ENCODE assay signal across 12 cellular contexts in genomic region chr19:51448011-51448744, GRCh38.
DNase-seq lines count a peak whose midpoint lies in the region; ATAC-seq lines count a peak whose summit lies in the region.
"Had no signal": no experiment of that assay in that cellular context is flagged by ENCODE, and none has a peak within 500 bp of the region (broad histone marks: within the 10 kb centered on the region; RNA-seq: fewer than 3 reads in every experiment).

No MANE protein-coding gene starts in this region.

- DNase-seq in OCI-M1 (lab: John Stamatoyannopoulos, UW) = peak; percentile 92
- peak; percentile 79 for DNase-seq in activated CD8-positive, alpha-beta memory T cell treated with anti-CD3 and anti-CD28 coated beads for 24 hours
- DNase-seq in stimulated activated CD8-positive, alpha-beta memory T cell treated with anti-CD3 and anti-CD28 coated beads, Interleukin-2, amount 100 ng/mL, for 48 hours (ENCODE audit: low read depth in 2 of 2) = peak; percentile 45 to 60
- no peak for DNase-seq in NCI-H345 treated with DMSO at 0.1 percent for 48 hours (lab: John Stamatoyannopoulos, UW; ENCODE audit: unreplicated experiment)
- no peak for DNase-seq in NCI-H82 (lab: John Stamatoyannopoulos, UW)
- DNase-seq in HuH-7 (ENCODE audit: low spot score) = no peak
- DNase-seq: head of caudate nucleus, NCI-H1694 treated with DMSO at 0.1 percent for 48 hours had no signal

- peak overlapping the region; percentile 20 for H3K27ac Mint-ChIP-seq in dendritic cell treated with granulocyte-macrophage colony-stimulating factor and Interleukin-4, amounts not matched to agents 40 ng/mL and 50 ng/mL, for 4 days
- H3K27ac Mint-ChIP-seq: neural progenitor cell had no signal

- no peaks in the 10 kb centered on the region for H3K36me3 Mint-ChIP-seq in dendritic cell treated with granulocyte-macrophage colony-stimulating factor and Interleukin-4, amounts not matched to agents 40 ng/mL and 50 ng/mL, for 4 days (ENCODE audit: low read depth)
- H3K36me3 Mint-ChIP-seq: neural progenitor cell had no signal

- peaks cover 12% of the 10 kb centered on the region for H3K4me1 Mint-ChIP-seq in dendritic cell treated with granulocyte-macrophage colony-stimulating factor and Interleukin-4, amounts not matched to agents 40 ng/mL and 50 ng/mL, for 4 days (ENCODE audit: low read depth)
- H3K4me1 Mint-ChIP-seq: neural progenitor cell had no signal

- H3K27me3 Mint-ChIP-seq in dendritic cell treated with granulocyte-macrophage colony-stimulating factor and Interleukin-4, amounts not matched to agents 40 ng/mL and 50 ng/mL, for 4 days = peaks cover 49% of the 10 kb centered on the region

- ATAC-seq in GM19035 (IDR thresholded peaks at IDR 0.05; ENCODE audit: unreplicated experiment) = no peak
- ATAC-seq: left lobe of liver had no signal

- peaks cover 11% of the 10 kb centered on the region for H3K9me3 Mint-ChIP-seq in dendritic cell treated with granulocyte-macrophage colony-stimulating factor and Interleukin-4, amounts not matched to agents 40 ng/mL and 50 ng/mL, for 4 days
- H3K9me3 Mint-ChIP-seq: neural progenitor cell had no signal

- H3K4me3 Mint-ChIP-seq in dendritic cell treated with granulocyte-macrophage colony-stimulating factor and Interleukin-4, amounts not matched to agents 40 ng/mL and 50 ng/mL, for 4 days = peak overlapping the region; percentile 55
- H3K4me3 Mint-ChIP-seq: neural progenitor cell had no signal

- intact Hi-C loops in dendritic cell treated with granulocyte-macrophage colony-stimulating factor and Interleukin-4, amounts not matched to agents 40 ng/mL and 50 ng/mL, for 4 days (cut with micrococcal nuclease) = no loop called here

Comparison
In these comparisons a context has a peak if more than half of its experiments do, and no peak if none do; other contexts are left out.
1. DNase-seq: peak in OCI-M1 (single experiment), activated CD8-positive, alpha-beta memory T cell treated with anti-CD3 and anti-CD28 coated beads for 24 hours (single experiment) and stimulated activated CD8-positive, alpha-beta memory T cell treated with anti-CD3 and anti-CD28 coated beads, Interleukin-2, amount 100 ng/mL, for 48 hours (2 of 2); none in NCI-H345 treated with DMSO at 0.1 percent for 48 hours (single experiment), NCI-H82 (single experiment) and HuH-7 (single experiment).